21 cellular contexts compared by ENCODE assay signal in the genomic region with DNA sequence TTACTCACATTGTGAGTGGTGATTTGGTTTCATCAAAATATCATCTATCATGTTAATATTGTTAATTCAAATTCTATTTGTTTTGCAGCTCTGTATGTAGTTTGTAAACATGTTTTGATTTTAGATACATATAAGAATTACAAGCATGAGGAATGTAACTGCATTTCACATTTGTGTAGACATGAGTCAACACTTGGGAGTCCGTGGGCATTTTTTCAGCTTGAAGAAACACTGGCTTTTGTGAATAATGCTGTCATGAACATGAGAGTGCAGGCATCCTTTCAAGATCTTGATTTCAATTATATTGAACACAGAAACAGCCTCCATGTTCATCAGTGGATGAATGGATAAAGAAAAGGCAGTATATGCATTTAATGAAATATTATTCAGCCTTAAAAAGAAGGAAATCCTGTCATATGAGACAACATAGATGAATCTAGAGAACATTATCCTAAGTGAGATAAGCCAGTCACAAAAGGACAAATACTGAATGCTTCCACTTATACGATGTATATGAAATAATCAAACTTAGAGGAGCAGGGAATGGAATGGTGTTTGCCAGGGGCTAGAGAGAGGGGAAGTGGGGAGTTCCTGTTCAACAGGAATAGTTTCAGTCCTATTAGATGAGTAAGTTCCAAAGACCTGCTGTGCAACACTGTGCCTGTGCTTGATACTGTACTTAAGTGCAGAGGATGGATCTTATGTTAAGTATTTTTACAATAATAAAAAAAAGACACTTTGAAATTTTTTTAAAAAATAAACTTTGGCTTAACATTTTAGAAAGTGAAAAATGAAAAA.
"Had no signal": no experiment of that assay in that cellular context is flagged by ENCODE, and none has a peak within 500 bp of the region (broad histone marks: within the 10 kb centered on the region; RNA-seq: fewer than 3 reads in every experiment).

No MANE protein-coding gene starts in this region.

- H3K79me2 ChIP-seq: hepatocyte had no signal

- DNase-seq: activated CD4-positive, alpha-beta T cell treated with anti-CD3 and anti-CD28 coated beads, Interleukin-2, amount 50 U/mL, for 4 hours; activated CD8-positive, alpha-beta memory T cell treated with anti-CD3 and anti-CD28 coated beads, Interleukin-2, amount 10 ng/mL, durations not matched to agents 7 days and 5 days; activated effector memory CD4-positive, alpha-beta T cell treated with Interleukin-2 at 50 U/mL for 16 hours; activated naive CD4-positive, alpha-beta T cell treated with anti-CD3 and anti-CD28 coated beads, Interleukin-2, amount 50 U/mL, for 16 hours; activated T-cell treated with anti-CD3 and anti-CD28 coated beads, Interleukin-2, amount 50 U/mL, for 1 hour; adrenal gland; cortex of kidney; effector CD4-positive, alpha-beta T cell; left cardiac atrium; psoas muscle; right lobe of liver; spleen; stimulated activated CD4-positive, alpha-beta T cell treated with anti-CD3 and anti-CD28 coated beads, Interleukin-1b, Interleukin-23, amount 100 ng/mL, for 48 hours; stomach; SW 1271; testis had no signal

- H3K4me2 ChIP-seq: hepatocyte had no signal

- H3K36me3 Mint-ChIP-seq: activated CD8-positive, alpha-beta memory T cell treated with anti-CD3 and anti-CD28 coated beads, Interleukin-2, amount 10 ng/mL, durations not matched to agents 7 days and 5 days; brain had no signal

- H3K36me3 ChIP-seq: adrenal gland, right lobe of liver, SJSA1, spleen, stomach had no signal

- ATAC-seq: activated CD8-positive, alpha-beta memory T cell treated with anti-CD3 and anti-CD28 coated beads, Interleukin-2, amount 10 ng/mL, durations not matched to agents 7 days and 5 days; left cardiac atrium; psoas muscle; right lobe of liver had no signal

- H3K27ac ChIP-seq: adrenal gland, hepatocyte, psoas muscle, right lobe of liver, SJSA1, spleen, stomach, testis had no signal

- H3K9me3 Mint-ChIP-seq: brain, neural crest cell had no signal

- H3K27me3 ChIP-seq: adrenal gland, hepatocyte, right lobe of liver, SJSA1, spleen, stomach, testis had no signal

- H3K4me1 ChIP-seq: adrenal gland, psoas muscle, right lobe of liver, SJSA1, spleen, stomach, testis had no signal

- H3K27me3 Mint-ChIP-seq: activated CD8-positive, alpha-beta memory T cell treated with anti-CD3 and anti-CD28 coated beads, Interleukin-2, amount 10 ng/mL, durations not matched to agents 7 days and 5 days had no signal

- H3K4me3 ChIP-seq: adrenal gland, hepatocyte, lung, psoas muscle, right lobe of liver, SJSA1, spleen, stomach, testis had no signal

- H3K9me3 ChIP-seq: adrenal gland, psoas muscle, right lobe of liver, spleen, stomach, testis had no signal

- H3K4me1 Mint-ChIP-seq: activated CD8-positive, alpha-beta memory T cell treated with anti-CD3 and anti-CD28 coated beads, Interleukin-2, amount 10 ng/mL, durations not matched to agents 7 days and 5 days; neural crest cell had no signal

- H2AFZ ChIP-seq: hepatocyte had no signal

- H3K4me3 Mint-ChIP-seq: activated CD8-positive, alpha-beta memory T cell treated with anti-CD3 and anti-CD28 coated beads, Interleukin-2, amount 10 ng/mL, durations not matched to agents 7 days and 5 days; brain; neural crest cell had no signal

- H3K27ac Mint-ChIP-seq: activated CD8-positive, alpha-beta memory T cell treated with anti-CD3 and anti-CD28 coated beads, Interleukin-2, amount 10 ng/mL, durations not matched to agents 7 days and 5 days; brain had no signal
